Comparison of ENCODE assay signal across 8 cellular contexts in genomic region chr9:95317893-95318211, GRCh38. TPM values are rescaled to one million over a fixed set of nuclear protein-coding genes. Genes with fewer than 3 reads are reported as not detected.
DNase-seq lines count a peak whose midpoint lies in the region; ATAC-seq and TF ChIP-seq lines count a peak whose summit lies in the region.

No MANE protein-coding gene starts in this region.

- no peaks in the 10 kb centered on the region for H3K27me3 ChIP-seq in left lung
- no peaks in the 10 kb centered on the region for H3K27me3 ChIP-seq in testis

- peaks cover 8% of the 10 kb centered on the region for H3K27me3 Mint-ChIP-seq in activated CD4-positive, alpha-beta T cell treated with anti-CD3 and anti-CD28 coated beads, Interleukin-2, amount 10 ng/mL, durations not matched to agents 7 days and 5 days

- no peak for DNase-seq in activated CD4-positive, alpha-beta T cell treated with anti-CD3 and anti-CD28 coated beads, Interleukin-2, amount 10 ng/mL, durations not matched to agents 7 days and 5 days
- no peak for DNase-seq in activated CD4-positive, alpha-beta T cell treated with anti-CD3 and anti-CD28 coated beads for 1 hour
- DNase-seq in left lung (no peak), testis (no peak), mesenteric fat pad (ENCODE audit: low spot score) (no peak)
- no peak for DNase-seq in stimulated activated CD4-positive, alpha-beta T cell treated with anti-CD3 and anti-CD28 coated beads, Interleukin-12 subunit alpha, Interleukin-12 subunit beta, amount 100 ng/mL, for 4 hours

- no peaks in the 10 kb centered on the region for H3K9me3 Mint-ChIP-seq in activated CD4-positive, alpha-beta T cell treated with anti-CD3 and anti-CD28 coated beads, Interleukin-2, amount 10 ng/mL, durations not matched to agents 7 days and 5 days

- peaks cover 29% of the 10 kb centered on the region for H3K4me1 Mint-ChIP-seq in activated CD4-positive, alpha-beta T cell treated with anti-CD3 and anti-CD28 coated beads, Interleukin-2, amount 10 ng/mL, durations not matched to agents 7 days and 5 days

- peaks cover 2% of the 10 kb centered on the region for H3K36me3 Mint-ChIP-seq in activated CD4-positive, alpha-beta T cell treated with anti-CD3 and anti-CD28 coated beads, Interleukin-2, amount 10 ng/mL, durations not matched to agents 7 days and 5 days (ENCODE audit: low read depth)

- no peak for ATAC-seq in left lung
- no peak for ATAC-seq in HG03039 (IDR thresholded peaks at IDR 0.05; ENCODE audit: unreplicated experiment)

- TF ChIP-seq CTCF in left lung (IDR thresholded peaks at IDR 0.05) (no peak), testis (IDR thresholded peaks at IDR 0.05) (no peak)

- CTCF ChIA-PET in activated CD4-positive, alpha-beta T cell treated with anti-CD3 and anti-CD28 coated beads, Interleukin-2, amount 10 ng/mL, durations not matched to agents 7 days and 5 days (lab: Charles Lee), result interaction anchor here (1.3 kb wide), 1 partner anchor 15 kb away, joined by 4 read pairs; no protein-coding TSS in a partner anchor

- no peaks in the 10 kb centered on the region for H3K36me3 ChIP-seq in left lung
- no peaks in the 10 kb centered on the region for H3K36me3 ChIP-seq in testis (ENCODE audit: low read depth, missing control alignments)

- H3K4me1 ChIP-seq in left lung (peaks cover 0 to 12% of the 10 kb centered on the region in 2 donors), testis (no peaks in the 10 kb centered on the region)

- POLR2A ChIA-PET in activated CD4-positive, alpha-beta T cell treated with anti-CD3 and anti-CD28 coated beads, Interleukin-2, amount 10 ng/mL, durations not matched to agents 7 days and 5 days (lab: Charles Lee), result no interaction called here

- H3K4me3 Mint-ChIP-seq in activated CD4-positive, alpha-beta T cell treated with anti-CD3 and anti-CD28 coated beads, Interleukin-2, amount 10 ng/mL, durations not matched to agents 7 days and 5 days, result peak overlapping the region; percentile 85

- no peak for TF ChIP-seq POLR2A in testis (IDR thresholded peaks at IDR 0.05)

- intact Hi-C loops in left lung (cut with DNase I), result loop anchor here in 1 of 2 donors (10.0 kb wide), 1 partner anchor 187 kb away; no protein-coding TSS in a partner anchor
- intact Hi-C loops in testis (cut with DNase I; ENCODE audit: low total_unique reads), result no loop called here

- 4 to 6% methylated on average over 10 of the region's 10 CpGs for WGBS in testis, 2 donors

- H3K9me3 ChIP-seq in left lung, result no peaks in the 10 kb centered on the region
- H3K9me3 ChIP-seq in testis, result no peaks in the 10 kb centered on the region

- peak overlapping the region; percentile 78 to 98 for H3K4me3 ChIP-seq in left lung
- peak overlapping the region; percentile 89 to 94 for H3K4me3 ChIP-seq in testis

- H3K27ac Mint-ChIP-seq in activated CD4-positive, alpha-beta T cell treated with anti-CD3 and anti-CD28 coated beads, Interleukin-2, amount 10 ng/mL, durations not matched to agents 7 days and 5 days, result peak overlapping the region; percentile 95

- peak overlapping the region; percentile 81 for H3K27ac ChIP-seq in angular gyrus (ENCODE audit: low read depth, low read length)
- peak overlapping the region; percentile 91 to 93 for H3K27ac ChIP-seq in left lung
- peak overlapping the region; percentile 86 to 97 for H3K27ac ChIP-seq in testis

RNA-seq across cellular contexts. Expression of gene FANCC, which starts 0.3 kb away (rescaled TPM):
- 10 to 100 TPM; 15.4 to 21.5 TPM for total RNA-seq in activated CD4-positive, alpha-beta T cell treated with anti-CD3 and anti-CD28 coated beads, Interleukin-2, amount 10 ng/mL, durations not matched to agents 7 days and 5 days
- 10 to 100 TPM; 11.5 to 17.4 TPM for total RNA-seq in left lung
- 10 to 100 TPM; 35.1 to 38.5 TPM for total RNA-seq in testis
- polyA plus RNA-seq in testis (ENCODE audit: insufficient read depth, low read depth, low replicate concordance), result 30.7 TPM
- 8.8 TPM for total RNA-seq in mesenteric fat pad
